29 cellular contexts compared by ENCODE assay signal in the genomic region with DNA sequence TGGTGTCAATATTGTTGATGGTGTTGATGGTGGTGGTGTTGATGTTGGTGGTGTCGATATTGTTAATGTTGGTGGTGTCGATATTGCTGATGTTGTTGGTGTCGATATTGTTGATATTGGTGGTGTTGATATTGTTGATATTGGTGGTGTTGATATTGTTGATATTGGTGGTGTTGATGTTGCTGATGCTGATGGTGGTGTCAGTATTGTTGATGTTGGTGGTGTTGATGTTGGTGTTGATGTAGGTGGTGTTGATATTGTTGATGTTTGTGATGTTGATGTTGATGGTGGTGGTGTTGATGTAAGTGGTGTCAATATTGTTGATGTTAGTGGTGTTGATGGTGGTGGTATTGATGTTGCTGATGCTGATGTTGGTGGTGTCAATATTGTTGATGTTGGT.
"Had no signal": no experiment of that assay in that cellular context is flagged by ENCODE, and none has a peak within 500 bp of the region (broad histone marks: within the 10 kb centered on the region; RNA-seq: fewer than 3 reads in every experiment).

No MANE protein-coding gene starts in this region.

- DNase-seq: naive B cell; naive thymus-derived CD8-positive, alpha-beta T cell; nephron progenitor cell; nucleus accumbens; ovary; posterior cingulate gyrus; psoas muscle; right cardiac atrium; spleen; stimulated activated CD4-positive, alpha-beta T cell treated with anti-CD3 and anti-CD28 coated beads, Interleukin-12 subunit alpha, Interleukin-12 subunit beta, amount 100 ng/mL, for 4 hours; stimulated activated CD4-positive, alpha-beta T cell treated with anti-CD3 and anti-CD28 coated beads, Interleukin-1b, Interleukin-23, amount 100 ng/mL, for 48 hours; stimulated activated CD4-positive, alpha-beta T cell treated with anti-CD3 and anti-CD28 coated beads, Interleukin-4, amount 100 ng/mL, for 1 hour; stimulated activated CD4-positive, alpha-beta T cell treated with anti-CD3 and anti-CD28 coated beads, Interleukin-4, amount 100 ng/mL, for 4 hours; stimulated activated CD8-positive, alpha-beta memory T cell treated with anti-CD3 and anti-CD28 coated beads, Interleukin-4, amount 100 ng/mL, for 48 hours; stimulated activated naive CD4-positive, alpha-beta T cell treated with Interleukin-2 at 50 U/mL for 16 hours; stomach; thyroid gland; trophoblast cell; upper lobe of left lung; uterus had no signal

- H3K9me3 ChIP-seq: neutrophil, ovary, psoas muscle, thoracic aorta, thyroid gland, tibial nerve, upper lobe of left lung, uterus had no signal

- H3K4me2 ChIP-seq: smooth muscle cell had no signal

- H3K79me2 ChIP-seq: parathyroid adenoma had no signal

- H2AFZ ChIP-seq: parathyroid adenoma had no signal

- H3K27me3 ChIP-seq: neutrophil, ovary, spleen, thyroid gland, tibial nerve, upper lobe of left lung, uterus had no signal

- H3K9ac ChIP-seq: parathyroid adenoma had no signal

- H3K4me3 ChIP-seq: ovary, psoas muscle, skin epidermis, smooth muscle cell, spleen, stomach, thoracic aorta, thyroid gland, tibial nerve, upper lobe of left lung, uterus had no signal

- H3K4me1 ChIP-seq: parathyroid adenoma, psoas muscle, spleen, stomach, thyroid gland, upper lobe of left lung, uterus had no signal

- H3K27ac ChIP-seq: neutrophil, ovary, parathyroid adenoma, psoas muscle, skin epidermis, spleen, stomach, thoracic aorta, thyroid gland, tibial nerve, upper lobe of left lung, uterus had no signal

- ATAC-seq: naive thymus-derived CD8-positive, alpha-beta T cell; natural killer cell treated with Interleukin-12 subunit alpha and Interleukin-12 subunit beta and Interleukin-15 and Interleukin-18, amount 100 ng/mL, for 72 hours; psoas muscle; right cardiac atrium; sciatic nerve; stimulated activated memory B cell treated with anti-CD40 and anti-IgM and Interleukin-4, amounts not matched to agents 10 μg/mL and 1 μg/mL and 100 μg/mL, for 72 hours had no signal

- H3K36me3 ChIP-seq: neutrophil, ovary, spleen, stomach, thoracic aorta, thyroid gland, tibial nerve, upper lobe of left lung, uterus had no signal
